ENCODE assay signal across 8 cellular contexts in the genomic region with DNA sequence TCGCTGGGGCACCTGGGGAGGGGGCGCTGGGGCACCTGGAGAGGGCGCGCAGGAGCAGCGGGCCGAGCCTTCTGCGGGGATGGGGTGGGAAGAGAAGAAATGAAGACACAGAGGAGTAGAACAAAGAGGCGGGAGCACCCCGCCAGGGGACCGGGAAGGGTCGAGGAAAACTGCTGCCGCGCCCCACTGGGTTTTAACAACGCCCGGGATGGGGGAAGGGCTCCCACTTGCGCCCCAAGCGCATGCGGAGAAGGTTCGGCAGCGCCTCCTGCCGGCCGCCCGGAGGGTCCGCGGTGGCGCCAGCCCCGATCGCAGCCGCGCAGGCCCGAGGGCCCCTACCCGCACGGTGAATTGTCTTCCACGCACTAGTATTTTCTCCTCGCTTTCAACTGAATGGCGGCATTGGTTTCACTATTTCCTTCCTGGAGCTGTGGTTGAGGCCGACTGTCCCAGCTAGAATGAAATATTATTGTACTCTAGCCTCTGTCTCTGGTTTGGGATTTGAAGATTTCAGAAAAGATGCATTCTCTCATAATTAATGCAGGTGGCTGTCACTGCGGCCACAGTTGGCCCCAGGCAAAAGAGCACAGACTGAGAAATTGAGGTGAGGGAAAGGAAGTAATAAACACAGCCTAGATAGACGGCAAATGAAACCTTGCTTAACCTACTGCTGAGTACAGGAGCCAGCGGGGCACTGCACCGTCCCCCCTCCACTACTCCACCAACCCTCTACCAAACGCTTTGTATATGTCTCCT. TPM values are rescaled to one million over a fixed set of nuclear protein-coding genes. Genes with fewer than 3 reads are reported as not detected.
A peak's percentile ranks its signal among the peaks of the same experiment; 100 is the strongest.
DNase-seq lines count a peak whose midpoint lies in the region; ATAC-seq and TF ChIP-seq lines count a peak whose summit lies in the region.

No MANE protein-coding gene starts in this region.

- H3K4me1 Mint-ChIP-seq in activated naive CD8-positive, alpha-beta T cell treated with anti-CD3 and anti-CD28 coated beads, Interleukin-2, amount 50 U/mL, for 24 hours = peaks cover 12% of the 10 kb centered on the region
- H3K4me1 Mint-ChIP-seq in type B pancreatic cell (ENCODE audit: unreplicated experiment) = peaks cover 27% of the 10 kb centered on the region

- H3K4me1 ChIP-seq in RWPE2 (ENCODE audit: insufficient read depth, poor library complexity, severe bottlenecking) = no peaks in the 10 kb centered on the region
- peaks cover 22 to 56% (median 47%) of the 10 kb centered on the region in 9 donors for H3K4me1 ChIP-seq in heart right ventricle

- H3K36me3 Mint-ChIP-seq in activated naive CD8-positive, alpha-beta T cell treated with anti-CD3 and anti-CD28 coated beads, Interleukin-2, amount 50 U/mL, for 24 hours (ENCODE audit: low read depth) = no peaks in the 10 kb centered on the region
- no peaks in the 10 kb centered on the region for H3K36me3 Mint-ChIP-seq in type B pancreatic cell

- H3K36me3 ChIP-seq in RWPE2 (ENCODE audit: low read depth) (no peaks in the 10 kb centered on the region), heart right ventricle (no peaks in the 10 kb centered on the region)

- intact Hi-C loops in heart right ventricle (cut with DNase I) (no loop called here), posterior vena cava (cut with DNase I) (no loop called here)

- H3K27ac ChIP-seq in RWPE2 (ENCODE audit: poor library complexity, severe bottlenecking) = no peak overlapping the region
- peak overlapping the region; percentile 31 to 86 (median 74) for H3K27ac ChIP-seq in heart right ventricle

- H3K27me3 ChIP-seq in RWPE2 (ENCODE audit: insufficient read depth, poor library complexity, severe bottlenecking) = no peaks in the 10 kb centered on the region
- no peaks in the 10 kb centered on the region for H3K27me3 ChIP-seq in heart right ventricle

- no peaks in the 10 kb centered on the region for H3K27me3 Mint-ChIP-seq in activated naive CD8-positive, alpha-beta T cell treated with anti-CD3 and anti-CD28 coated beads, Interleukin-2, amount 50 U/mL, for 24 hours
- H3K27me3 Mint-ChIP-seq in type B pancreatic cell = peaks cover 29% of the 10 kb centered on the region

- ATAC-seq in GM18870 (IDR thresholded peaks at IDR 0.05; ENCODE audit: unreplicated experiment) = peak; percentile 68
- ATAC-seq in HG03196 (IDR thresholded peaks at IDR 0.05; ENCODE audit: unreplicated experiment) = peak; percentile 84
- ATAC-seq in RWPE2 (ENCODE audit: low read depth) = peak; percentile 68
- peak; percentile 90 for ATAC-seq in activated naive CD8-positive, alpha-beta T cell treated with anti-CD3 and anti-CD28 coated beads, Interleukin-2, amount 50 U/mL, for 24 hours
- peak; percentile 76 to 93 (median 88) for ATAC-seq in heart right ventricle

- peak overlapping the region; percentile 26 for H3K4me3 ChIP-seq in RWPE2 (ENCODE audit: severe bottlenecking)
- H3K4me3 ChIP-seq in heart right ventricle = peak overlapping the region; percentile 23 to 72 (median 64)

- no peaks in the 10 kb centered on the region for H3K9me3 ChIP-seq in RWPE2 (ENCODE audit: severe bottlenecking)
- no peaks in the 10 kb centered on the region for H3K9me3 ChIP-seq in heart right ventricle

- H3K27ac Mint-ChIP-seq in activated naive CD8-positive, alpha-beta T cell treated with anti-CD3 and anti-CD28 coated beads, Interleukin-2, amount 50 U/mL, for 24 hours = peak overlapping the region; percentile 54
- peak overlapping the region; percentile 81 for H3K27ac Mint-ChIP-seq in type B pancreatic cell

- peak overlapping the region; percentile 65 for H3K4me3 Mint-ChIP-seq in activated naive CD8-positive, alpha-beta T cell treated with anti-CD3 and anti-CD28 coated beads, Interleukin-2, amount 50 U/mL, for 24 hours
- peak overlapping the region; percentile 89 for H3K4me3 Mint-ChIP-seq in type B pancreatic cell

- H3K9me3 Mint-ChIP-seq in activated naive CD8-positive, alpha-beta T cell treated with anti-CD3 and anti-CD28 coated beads, Interleukin-2, amount 50 U/mL, for 24 hours = no peaks in the 10 kb centered on the region
- no peaks in the 10 kb centered on the region for H3K9me3 Mint-ChIP-seq in type B pancreatic cell

- 9 to 10% methylated on average over 42 of the region's 42 CpGs for WGBS in heart right ventricle, 2 donors

- in situ Hi-C loops in ACHN (cut with HindIII; ENCODE audit: low pct_ligation_motif_present, low pct_unique_long_range_greater_than_20kb, low sequenced_read_pairs) = no loop called here

- TF ChIP-seq CTCF in RWPE2 (IDR thresholded peaks at IDR 0.05; ENCODE audit: poor library complexity, severe bottlenecking) = peak; percentile 79
- peak; percentile 68 to 98 (median 94) for TF ChIP-seq CTCF in heart right ventricle (IDR thresholded peaks at IDR 0.05)
- TF ChIP-seq CTCF in type B pancreatic cell (conservative IDR thresholded peaks at IDR 0.05) = peak; percentile 96

- DNase-seq in ACHN (peak; percentile 65), RWPE2 (ENCODE audit: low spot score) (no peak), heart right ventricle (peak; percentile 83 to 84), posterior vena cava (ENCODE audit: low spot score) (peak; percentile 96), type B pancreatic cell (ENCODE audit: extremely low spot score, unreplicated experiment) (peak; percentile 88)
- peak; percentile 89 for DNase-seq in activated naive CD8-positive, alpha-beta T cell treated with anti-CD3 and anti-CD28 coated beads, Interleukin-2, amount 50 U/mL, for 24 hours

RNA-seq across cellular contexts. Expression of a gene that starts 57.3 kb away (rescaled TPM):
- under 1 TPM in 1 of 10 donors, not detected in 9; 0.07 TPM for total RNA-seq in heart right ventricle
- not detected for polyA plus RNA-seq in heart right ventricle
- not detected for total RNA-seq in posterior vena cava
- 0.40 TPM in 1 of 2 replicates, not detected in the other for total RNA-seq in type B pancreatic cell (ENCODE audit: low replicate concordance)
